ENCODE assay signal across 3 cellular contexts in the genomic region with DNA sequence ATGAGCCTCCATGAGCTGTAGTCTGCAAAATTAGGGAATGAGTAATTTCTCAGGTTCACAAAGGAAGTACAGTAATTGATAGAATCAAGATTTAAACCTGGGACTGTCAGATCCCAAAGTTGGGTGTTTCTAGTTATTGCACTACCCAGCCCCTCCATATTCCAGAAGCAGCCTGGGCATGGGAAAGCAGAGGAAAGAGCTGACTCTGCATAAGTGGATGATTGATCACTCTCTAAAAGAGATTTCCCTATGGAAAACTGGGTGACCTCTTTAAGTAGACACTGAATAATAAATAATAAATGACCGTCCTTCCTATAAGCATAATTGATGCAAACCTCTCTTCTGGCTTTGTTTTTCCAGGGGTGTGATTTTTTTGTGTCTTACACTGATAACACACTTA.
A peak's percentile ranks its signal among the peaks of the same experiment; 100 is the strongest.
TF ChIP-seq lines count a peak whose summit lies in the region.

No MANE protein-coding gene starts in this region.

TF ChIP-seq in A549, 52 proteins besides CTCF, POLR2A, EP300 and RAD21:
- TF ChIP-seq FOSB (CRISPR knock-in tag; IDR thresholded peaks at IDR 0.05) (no peak), PHF8 (IDR thresholded peaks at IDR 0.05; ENCODE audit: borderline replicate concordance, low read depth) (no peak), MAFK (IDR thresholded peaks at IDR 0.05; ENCODE audit: partially characterized antibody) (peak; percentile 63)

TF ChIP-seq in IMR-90, 13 proteins besides CTCF, POLR2A, EP300 and RAD21:
- TF ChIP-seq, protein P1, sequence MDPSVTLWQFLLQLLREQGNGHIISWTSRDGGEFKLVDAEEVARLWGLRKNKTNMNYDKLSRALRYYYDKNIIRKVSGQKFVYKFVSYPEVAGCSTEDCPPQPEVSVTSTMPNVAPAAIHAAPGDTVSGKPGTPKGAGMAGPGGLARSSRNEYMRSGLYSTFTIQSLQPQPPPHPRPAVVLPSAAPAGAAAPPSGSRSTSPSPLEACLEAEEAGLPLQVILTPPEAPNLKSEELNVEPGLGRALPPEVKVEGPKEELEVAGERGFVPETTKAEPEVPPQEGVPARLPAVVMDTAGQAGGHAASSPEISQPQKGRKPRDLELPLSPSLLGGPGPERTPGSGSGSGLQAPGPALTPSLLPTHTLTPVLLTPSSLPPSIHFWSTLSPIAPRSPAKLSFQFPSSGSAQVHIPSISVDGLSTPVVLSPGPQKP (IDR thresholded peaks at IDR 0.05; ENCODE audit: borderline replicate concordance, low read depth, low read length), result no peak
- no peak for TF ChIP-seq NFE2L2 (IDR thresholded peaks at IDR 0.05; ENCODE audit: low read depth, low read length)
- TF ChIP-seq CHD1 (IDR thresholded peaks at IDR 0.05; ENCODE audit: low read depth, low read length), result no peak
- TF ChIP-seq MAFK (IDR thresholded peaks at IDR 0.05; ENCODE audit: low read depth, low read length), result peak; percentile 82

TF ChIP-seq in K562, 482 proteins besides CTCF, POLR2A, EP300 and RAD21:
- TF ChIP-seq PHF8 (IDR thresholded peaks at IDR 0.05; ENCODE audit: borderline replicate concordance, low read length) (no peak), C11orf30 (IDR thresholded peaks at IDR 0.05; ENCODE audit: low read depth) (peak; percentile 64; the same call in 1 of the 2 replicates), ZNF316 (IDR thresholded peaks at IDR 0.05) (peak; percentile 61), MAFK (IDR thresholded peaks at IDR 0.05; ENCODE audit: low read length) (peak; percentile 69), MAFG (tag; conservative IDR thresholded peaks at IDR 0.05) (peak; percentile 35; the same call in 1 of the 2 replicates), MAFF (IDR thresholded peaks at IDR 0.05; ENCODE audit: low read length) (peak; percentile 76), NBN (IDR thresholded peaks at IDR 0.05; ENCODE audit: low read depth) (no peak)
